16 cellular contexts compared by ENCODE assay signal in the genomic region with DNA sequence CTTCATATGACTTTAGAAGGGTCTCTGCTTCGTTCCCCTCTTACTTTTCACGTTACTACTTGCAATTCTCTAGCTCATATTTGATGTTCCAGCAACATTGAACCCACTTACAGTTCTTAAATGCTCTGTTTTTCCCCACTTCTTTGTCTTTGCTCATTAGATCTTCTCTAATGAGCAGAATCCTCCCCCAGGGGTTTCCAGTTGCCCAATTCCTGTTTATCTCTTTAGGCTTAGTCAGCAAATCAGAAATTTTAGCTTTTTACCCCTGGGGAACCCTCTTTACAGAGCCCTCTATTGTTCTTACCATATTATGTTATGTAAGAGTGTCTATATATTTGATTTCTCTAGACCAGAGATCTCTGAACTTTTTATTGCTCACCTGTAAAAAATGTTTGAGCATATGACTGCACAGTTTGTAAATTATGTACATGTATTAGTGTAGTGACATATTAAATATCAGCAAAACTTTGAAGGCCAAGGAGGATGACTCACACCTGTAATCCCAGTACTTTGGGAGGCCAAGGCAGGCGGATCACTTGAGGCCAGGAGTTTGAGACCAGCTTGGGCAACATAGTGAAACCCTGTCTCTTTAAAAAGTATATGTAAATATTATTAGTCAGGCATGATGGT.
DNase-seq lines count a peak whose midpoint lies in the region; ATAC-seq and TF ChIP-seq lines count a peak whose summit lies in the region.
"Had no signal": no experiment of that assay in that cellular context is flagged by ENCODE, and none has a peak within 500 bp of the region (broad histone marks: within the 10 kb centered on the region; RNA-seq: fewer than 3 reads in every experiment).

No MANE protein-coding gene starts in this region.

- H3K79me2 ChIP-seq in PC-3 (ENCODE audit: low read length), result peaks cover 9% of the 10 kb centered on the region; the same call in 1 of the 2 replicates

- H3K27ac ChIP-seq in PC-3 (ENCODE audit: low read length) (peak overlapping the region; percentile 68), endodermal cell (ENCODE audit: low read depth, low read length) (no peak overlapping the region)
- H3K27ac ChIP-seq: prostate gland, VCaP had no signal

- H3K9me3 ChIP-seq in PC-3 (ENCODE audit: low read length) (no peaks in the 10 kb centered on the region), endodermal cell (ENCODE audit: control insufficient read depth, low read length) (no peaks in the 10 kb centered on the region)
- H3K9me3 ChIP-seq: prostate gland had no signal

- peaks cover 14% of the 10 kb centered on the region for H3F3A ChIP-seq in PC-3 (ENCODE audit: low read length, unreplicated experiment)

- H3K27me3 ChIP-seq in PC-3 (ENCODE audit: low read length) (no peaks in the 10 kb centered on the region), endodermal cell (ENCODE audit: control insufficient read depth, insufficient read depth, low read length, poor library complexity, severe bottlenecking) (no peaks in the 10 kb centered on the region)

- H3K9me2 ChIP-seq in PC-3 (replicated peaks; ENCODE audit: low read length), result no peaks in the 10 kb centered on the region

- peaks cover 26% of the 10 kb centered on the region for H3K4me1 ChIP-seq in PC-3 (ENCODE audit: insufficient read depth, low read length)
- no peaks in the 10 kb centered on the region for H3K4me1 ChIP-seq in endodermal cell (ENCODE audit: control insufficient read depth, insufficient read depth, low read length)
- H3K4me1 ChIP-seq: prostate gland had no signal

- H3K27me3 Mint-ChIP-seq in endodermal cell (ENCODE audit: insufficient read depth) (no peaks in the 10 kb centered on the region), nephron progenitor cell (ENCODE audit: low read depth, poor library complexity) (no peaks in the 10 kb centered on the region)
- H3K27me3 Mint-ChIP-seq: B cell had no signal

- CTCF ChIA-PET in PC-3 (lab: Charles Lee), result interaction anchor here (1.0 kb wide), 1 partner anchor 214 kb away, joined by 3 read pairs; no protein-coding TSS in a partner anchor

- TF ChIP-seq CTCF in PC-3 (conservative IDR thresholded peaks at IDR 0.05; ENCODE audit: low read depth, low read length) (no peak), endodermal cell (conservative IDR thresholded peaks at IDR 0.05) (no peak), nephron progenitor cell (IDR thresholded peaks at IDR 0.05) (no peak)

- H4K20me1 ChIP-seq in PC-3 (ENCODE audit: low read length), result peaks cover 11% of the 10 kb centered on the region; the same call in 1 of the 2 replicates

- WGBS in endodermal cell (ENCODE audit: insufficient coverage in 1 of 2, insufficient read length in 1 of 2), 2 experiments, result 86 to 97% methylated on average over 3 of the region's 3 CpGs

- DNase-seq in ELR (ENCODE audit: low read depth) (peak; percentile 68), PC-3 (peak; percentile 91), endodermal cell (no peak), nephron progenitor cell (no peak), T-helper 9 cell (no peak)
- DNase-seq in NK-92 treated with Interleukin-12 subunit alpha and Interleukin-12 subunit beta, amount 100 ng/mL, for 24 hours (lab: John Stamatoyannopoulos, UW), result no peak
- DNase-seq: activated gamma-delta T cell; DMS 273 treated with DMSO at 0.1 percent for 48 hours; effector memory CD8-positive, alpha-beta T cell; NCI-H1048; substantia nigra had no signal

- intact Hi-C loops in PC-3 (cut with micrococcal nuclease), result no loop called here

- H3K9me3 Mint-ChIP-seq in endodermal cell (peaks cover 2% of the 10 kb centered on the region), nephron progenitor cell (peaks cover 27% of the 10 kb centered on the region)
- H3K9me3 Mint-ChIP-seq: effector memory CD8-positive, alpha-beta T cell had no signal

- ATAC-seq in PC-3 (peak; percentile 86), GM18873 (IDR thresholded peaks at IDR 0.05; ENCODE audit: low FRiP score, unreplicated experiment) (no peak), HG02610 (IDR thresholded peaks at IDR 0.05; ENCODE audit: unreplicated experiment) (no peak)
- ATAC-seq: effector memory CD8-positive, alpha-beta T cell had no signal

- peaks cover 41% of the 10 kb centered on the region for H3K36me3 Mint-ChIP-seq in endodermal cell (ENCODE audit: low read depth)
- H3K36me3 Mint-ChIP-seq in nephron progenitor cell (ENCODE audit: low read depth), result peaks cover 68% of the 10 kb centered on the region

- H3K4me3 ChIP-seq in PC-3 (ENCODE audit: low read length) (no peak overlapping the region), endodermal cell (ENCODE audit: low read length) (no peak overlapping the region)
- H3K4me3 ChIP-seq: prostate gland had no signal

- H2AFZ ChIP-seq in PC-3 (ENCODE audit: low read length), result no peak overlapping the region

- H3K4me2 ChIP-seq in PC-3 (ENCODE audit: low read length), result peak overlapping the region; percentile 42

- H3K4me3 Mint-ChIP-seq in endodermal cell, result no peak overlapping the region
- H3K4me3 Mint-ChIP-seq in nephron progenitor cell, result no peak overlapping the region
- H3K4me3 Mint-ChIP-seq: B cell; effector memory CD8-positive, alpha-beta T cell had no signal

- H3K4me1 Mint-ChIP-seq in endodermal cell (no peaks in the 10 kb centered on the region), nephron progenitor cell (no peaks in the 10 kb centered on the region)
- H3K4me1 Mint-ChIP-seq: B cell had no signal

- no TSS peak for BruUV-seq in PC-3 (replicated peaks; lab: Mats Ljungman, UMichigan)

- H3K9ac ChIP-seq in PC-3 (ENCODE audit: low read length) (no peak overlapping the region), endodermal cell (ENCODE audit: extremely low read depth, low read length, poor library complexity, severe bottlenecking) (no peak overlapping the region)

- peak overlapping the region; percentile 14 for H3K27ac Mint-ChIP-seq in endodermal cell
- peak overlapping the region; percentile 37 for H3K27ac Mint-ChIP-seq in nephron progenitor cell
- H3K27ac Mint-ChIP-seq: B cell; effector memory CD8-positive, alpha-beta T cell had no signal

- H3K36me3 ChIP-seq in PC-3 (ENCODE audit: low read depth, low read length) (no peaks in the 10 kb centered on the region), endodermal cell (ENCODE audit: control insufficient read depth, insufficient read depth, low read length) (peaks cover 44% of the 10 kb centered on the region)
- H3K36me3 ChIP-seq: prostate gland had no signal

- POLR2A ChIA-PET in PC-3 (lab: Charles Lee; ENCODE audit: unreplicated experiment), result no interaction called here

Comparison
In these comparisons a context has a peak if more than half of its experiments do, and no peak if none do; other contexts are left out.
1. DNase-seq: peak in ELR (single experiment) and PC-3 (single experiment); none in endodermal cell (single experiment), nephron progenitor cell (single experiment), NK-92 treated with Interleukin-12 subunit alpha and Interleukin-12 subunit beta, amount 100 ng/mL, for 24 hours (single experiment) and T-helper 9 cell (single experiment).